Comparison of ENCODE assay signal across 17 cellular contexts in the genomic region with DNA sequence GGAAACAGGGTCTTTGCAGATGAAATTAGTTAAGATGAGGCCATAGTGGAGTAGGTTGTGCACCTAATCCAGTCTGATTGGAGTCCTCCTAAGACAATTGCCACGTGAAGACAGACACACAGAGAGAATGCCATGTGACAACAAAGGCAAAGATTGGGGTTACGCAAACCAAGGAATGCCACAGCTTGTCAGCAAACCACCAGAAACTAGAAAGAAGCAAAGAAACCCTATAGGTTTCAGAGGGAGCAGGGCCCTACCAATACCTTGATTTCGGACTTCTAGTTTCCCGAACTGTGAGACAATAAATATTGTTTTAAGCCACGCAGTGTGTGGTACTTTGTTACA. TPM values are rescaled to one million over a fixed set of nuclear protein-coding genes. Genes with fewer than 3 reads are reported as not detected.
A peak's percentile ranks its signal among the peaks of the same experiment; 100 is the strongest.
DNase-seq lines count a peak whose midpoint lies in the region; TF ChIP-seq lines count a peak whose summit lies in the region.
"Had no signal": no experiment of that assay in that cellular context is flagged by ENCODE, and none has a peak within 500 bp of the region (broad histone marks: within the 10 kb centered on the region; RNA-seq: fewer than 3 reads in every experiment).

No MANE protein-coding gene starts in this region.

- H3K4me3 ChIP-seq in Loucy (ENCODE audit: low read length, poor library complexity, severe bottlenecking): no peak overlapping the region
- H3K4me3 ChIP-seq in trophoblast cell (ENCODE audit: low read depth, low read length): no peak overlapping the region
- no peak overlapping the region for H3K4me3 ChIP-seq in H7 (ENCODE audit: insufficient read depth, low read depth, low read length)
- H3K4me3 ChIP-seq: left lung, transverse colon had no signal

- H3K27me3 Mint-ChIP-seq in activated naive CD8-positive, alpha-beta T cell: no peaks in the 10 kb centered on the region
- H3K27me3 Mint-ChIP-seq in T-helper 2 cell treated with Interferon-gamma antibody and Interleukin-4, amounts not matched to agents 5 μg/mL and 100 μg/mL, for 36 hours (ENCODE audit: low read depth): peaks cover 27% of the 10 kb centered on the region

- H3K79me1 ChIP-seq in trophoblast cell (ENCODE audit: low read length): peaks cover 12% of the 10 kb centered on the region

- no peak for TF ChIP-seq CTCF in Loucy (conservative IDR thresholded peaks at IDR 0.05; ENCODE audit: low read length)

- peak overlapping the region; percentile 93 for H3K27ac Mint-ChIP-seq in activated naive CD8-positive, alpha-beta T cell
- no peak overlapping the region for H3K27ac Mint-ChIP-seq in T-helper 2 cell treated with Interferon-gamma antibody and Interleukin-4, amounts not matched to agents 5 μg/mL and 100 μg/mL, for 36 hours
- H3K27ac Mint-ChIP-seq: CD4-positive, alpha-beta T cell; IgD-negative memory B cell had no signal

- H4K20me1 ChIP-seq in Loucy (ENCODE audit: insufficient read depth, low read length, poor library complexity, severe bottlenecking): no peaks in the 10 kb centered on the region

- peak overlapping the region; percentile 27 for H2BK12ac ChIP-seq in trophoblast cell (ENCODE audit: low read length)

- peaks cover 45% of the 10 kb centered on the region for H3K4me1 Mint-ChIP-seq in activated naive CD8-positive, alpha-beta T cell (ENCODE audit: low read depth)
- H3K4me1 Mint-ChIP-seq in T-helper 2 cell treated with Interferon-gamma antibody and Interleukin-4, amounts not matched to agents 5 μg/mL and 100 μg/mL, for 36 hours (ENCODE audit: low read depth): peaks cover 18% of the 10 kb centered on the region
- H3K4me1 Mint-ChIP-seq: IgD-negative memory B cell had no signal

- H3K27me3 ChIP-seq in Loucy (ENCODE audit: insufficient read depth, low read length, poor library complexity, severe bottlenecking) (no peaks in the 10 kb centered on the region), trophoblast cell (ENCODE audit: insufficient read depth, low read length) (no peaks in the 10 kb centered on the region), H7 (ENCODE audit: control insufficient read depth, insufficient read depth, low read length) (no peaks in the 10 kb centered on the region; the same call in 1 of the 2 replicates)

- H3K9me3 ChIP-seq in Loucy (ENCODE audit: insufficient read depth, low read depth, low read length) (no peaks in the 10 kb centered on the region), trophoblast cell (ENCODE audit: insufficient read depth, low read depth, low read length) (no peaks in the 10 kb centered on the region)
- H3K9me3 ChIP-seq: left lung, transverse colon had no signal

- no peak overlapping the region for H3K4ac ChIP-seq in trophoblast cell (ENCODE audit: low read depth, low read length)

- DNase-seq in NOMO-1 treated with DMSO at 0.1 percent for 48 hours (lab: John Stamatoyannopoulos, UW; ENCODE audit: unreplicated experiment) (peak; percentile 52), NOMO-1 treated with dmso at 0.1 percent for 144 hours (lab: John Stamatoyannopoulos, UW; ENCODE audit: unreplicated experiment) (no peak), trophoblast cell (peak in 1 of 2 donors; percentile 50), H7 (no peak), DMS153 (lab: John Stamatoyannopoulos, UW) (no peak)
- no peak for DNase-seq in T-helper 2 cell treated with Interferon-gamma antibody and Interleukin-4, amounts not matched to agents 5 μg/mL and 100 μg/mL, for 36 hours (ENCODE audit: low spot score)
- DNase-seq: activated T-cell treated with anti-CD3 and anti-CD28 coated beads for 4 hours, aorta, left lung, NCI-H146, transverse colon had no signal

- H3K9ac ChIP-seq in Loucy (ENCODE audit: low read depth, low read length, poor library complexity, severe bottlenecking) (no peak overlapping the region), trophoblast cell (ENCODE audit: low read length) (no peak overlapping the region)

- no peak overlapping the region for H4K12ac ChIP-seq in trophoblast cell (ENCODE audit: low read depth, low read length)

- no peak overlapping the region for H4K8ac ChIP-seq in trophoblast cell (ENCODE audit: low read depth, low read length)

- H2BK120ac ChIP-seq in trophoblast cell (ENCODE audit: insufficient read depth, low read length, poor library complexity): no peak overlapping the region

- H3K14ac ChIP-seq in trophoblast cell (ENCODE audit: low read length): no peak overlapping the region

- H3K27ac ChIP-seq in trophoblast cell (ENCODE audit: low read depth, low read length): no peak overlapping the region
- H3K27ac ChIP-seq: 22Rv1, left lung, transverse colon had no signal

- H3K4me2 ChIP-seq in Loucy (ENCODE audit: low read depth, low read length, poor library complexity, severe bottlenecking) (peak overlapping the region; percentile 41), trophoblast cell (ENCODE audit: low read length) (no peak overlapping the region)

- WGBS in trophoblast cell (ENCODE audit: extremely low coverage, insufficient coverage, insufficient read length): no CpG with 5 or more reads among the region's 5 CpGs

- no peaks in the 10 kb centered on the region for H3F3A ChIP-seq in Loucy (ENCODE audit: low read depth)

- H3K18ac ChIP-seq in trophoblast cell (ENCODE audit: low read length): no peak overlapping the region

- no peaks in the 10 kb centered on the region for H3K9me2 ChIP-seq in Loucy (replicated peaks; ENCODE audit: low read depth, low read length)

- H2BK5ac ChIP-seq in trophoblast cell (ENCODE audit: low read depth, low read length, poor library complexity): no peak overlapping the region

- no peaks in the 10 kb centered on the region for H3K9me3 Mint-ChIP-seq in activated naive CD8-positive, alpha-beta T cell (ENCODE audit: low read depth)
- no peaks in the 10 kb centered on the region for H3K9me3 Mint-ChIP-seq in T-helper 2 cell treated with Interferon-gamma antibody and Interleukin-4, amounts not matched to agents 5 μg/mL and 100 μg/mL, for 36 hours
- H3K9me3 Mint-ChIP-seq: CD4-positive, alpha-beta T cell; IgD-negative memory B cell had no signal

- H3K23ac ChIP-seq in trophoblast cell (ENCODE audit: low read length): no peak overlapping the region

- peak overlapping the region; percentile 17 for H4K91ac ChIP-seq in trophoblast cell (ENCODE audit: low read depth, low read length)

- H3K36me3 ChIP-seq in Loucy (ENCODE audit: insufficient read depth, low read length): no peaks in the 10 kb centered on the region
- H3K36me3 ChIP-seq in trophoblast cell (ENCODE audit: control insufficient read depth in 1 of 2, insufficient read depth in 2 of 2, low read length in 2 of 2): no peaks in the 10 kb centered on the region
- H3K36me3 ChIP-seq in H7 (replicated peaks; ENCODE audit: control insufficient read depth, insufficient read depth, low read length): no peaks in the 10 kb centered on the region
- H3K36me3 ChIP-seq: left lung, transverse colon had no signal

- H3K79me2 ChIP-seq in Loucy (ENCODE audit: insufficient read depth, low read length): no peaks in the 10 kb centered on the region
- H3K79me2 ChIP-seq in trophoblast cell (ENCODE audit: control insufficient read depth, insufficient read depth, low read length, poor library complexity): no peaks in the 10 kb centered on the region

- H3K36me3 Mint-ChIP-seq in activated naive CD8-positive, alpha-beta T cell: no peaks in the 10 kb centered on the region
- no peaks in the 10 kb centered on the region for H3K36me3 Mint-ChIP-seq in T-helper 2 cell treated with Interferon-gamma antibody and Interleukin-4, amounts not matched to agents 5 μg/mL and 100 μg/mL, for 36 hours (ENCODE audit: low read depth)

- no peak overlapping the region for H2AK5ac ChIP-seq in trophoblast cell (ENCODE audit: low read length)

- H3K4me1 ChIP-seq in Loucy (ENCODE audit: insufficient read depth, low read length, poor library complexity, severe bottlenecking) (peaks cover 21% of the 10 kb centered on the region), trophoblast cell (ENCODE audit: control insufficient read depth in 1 of 2, insufficient read depth in 2 of 2, low read length in 2 of 2) (peaks cover 9 to 11% of the 10 kb centered on the region in 2 experiments)
- H3K4me1 ChIP-seq: left lung, transverse colon had no signal

- peak overlapping the region; percentile 53 for H3K4me3 Mint-ChIP-seq in activated naive CD8-positive, alpha-beta T cell
- H3K4me3 Mint-ChIP-seq in T-helper 2 cell treated with Interferon-gamma antibody and Interleukin-4, amounts not matched to agents 5 μg/mL and 100 μg/mL, for 36 hours: no peak overlapping the region
- H3K4me3 Mint-ChIP-seq: CD4-positive, alpha-beta T cell; IgD-negative memory B cell had no signal

- peak overlapping the region; percentile 78 for H2AFZ ChIP-seq in Loucy (ENCODE audit: low read length)
- no peak overlapping the region for H2AFZ ChIP-seq in trophoblast cell (ENCODE audit: insufficient read depth, low read length, poor library complexity)

RNA-seq across cellular contexts. Expression of a gene that starts 8.2 kb away (rescaled TPM):
- 52.4 and 55.7 TPM in 2 replicates for polyA plus RNA-seq in trophoblast cell (2013)
- 1.0 and 1.2 TPM in 2 replicates for total RNA-seq in H7 (2014; rRNA removed; shearing (Covaris generic))
- polyA plus RNA-seq: IgD-negative memory B cell had no signal

RNA-seq across cellular contexts. Expression of a gene that starts 17.8 kb away (rescaled TPM):
- 1.8 and 2.4 TPM in 2 replicates for polyA plus RNA-seq in trophoblast cell (2013)
- not detected in 2 replicates for total RNA-seq in H7 (2014; rRNA removed; shearing (Covaris generic))
- total RNA-seq: aorta; CD4-positive, alpha-beta T cell; posterior vena cava; transverse colon had no signal
- polyA plus RNA-seq: aorta, IgD-negative memory B cell had no signal

RNA-seq across cellular contexts. Expression of a gene that starts 20.2 kb away (rescaled TPM):
- polyA plus RNA-seq in trophoblast cell (2013): 0.14 and 0.16 TPM in 2 replicates
- not detected in 2 replicates for total RNA-seq in H7 (2014; rRNA removed; shearing (Covaris generic))
- total RNA-seq: aorta; CD4-positive, alpha-beta T cell; left lung; posterior vena cava; transverse colon had no signal
- polyA plus RNA-seq: aorta, IgD-negative memory B cell had no signal
